In genomic region chr10:130696870-130697269, GRCh38 we compare ENCODE assay signal across 35 cellular contexts.
DNase-seq lines count a peak whose midpoint lies in the region; ATAC-seq, FAIRE-seq and TF ChIP-seq lines count a peak whose summit lies in the region.
"Had no signal": no experiment of that assay in that cellular context is flagged by ENCODE, and none has a peak within 500 bp of the region (broad histone marks: within the 10 kb centered on the region; RNA-seq: fewer than 3 reads in every experiment).

No MANE protein-coding gene starts in this region.

- peaks cover 20% of the 10 kb centered on the region for H3K36me3 Mint-ChIP-seq in endothelial cell (ENCODE audit: low read depth, unreplicated experiment)
- H3K36me3 Mint-ChIP-seq in type B pancreatic cell: no peaks in the 10 kb centered on the region
- H3K36me3 Mint-ChIP-seq: CD14-positive monocyte; CD4-positive, alpha-beta memory T cell; CD4-positive, CD25-positive, alpha-beta regulatory T cell; CD8-positive, alpha-beta memory T cell; CD8-positive, alpha-beta T cell had no signal

- H3K9me3 Mint-ChIP-seq in endothelial cell (ENCODE audit: unreplicated experiment) (peaks cover 54% of the 10 kb centered on the region), type B pancreatic cell (no peaks in the 10 kb centered on the region)
- H3K9me3 Mint-ChIP-seq: CD4-positive, alpha-beta T cell had no signal

- no peaks in the 10 kb centered on the region for H4K20me1 ChIP-seq in K562 (replicated peaks; ENCODE audit: control insufficient read depth, insufficient read depth, low read length)
- H4K20me1 ChIP-seq: BLaER1; BLaER1 treated with 17β-estradiol and CSF1 and Interleukin-3, amounts not matched to agents 10 nM and 100 nM had no signal

- H3K4me1 Mint-ChIP-seq in endothelial cell (ENCODE audit: unreplicated experiment) (no peaks in the 10 kb centered on the region), type B pancreatic cell (ENCODE audit: unreplicated experiment) (peaks cover 8% of the 10 kb centered on the region)
- H3K4me1 Mint-ChIP-seq: B cell; CD14-positive monocyte; CD4-positive, alpha-beta memory T cell; CD4-positive, CD25-positive, alpha-beta regulatory T cell; CD8-positive, alpha-beta memory T cell had no signal

- H3K4me1 ChIP-seq in K562 (replicated peaks in 1 of 2; ENCODE audit: control insufficient read depth in 2 of 2, insufficient read depth in 2 of 2, low read length in 2 of 2) (no peaks in the 10 kb centered on the region), left ventricle myocardium inferior (no peaks in the 10 kb centered on the region)
- H3K4me1 ChIP-seq: A549, BE2C, Caco-2 had no signal

- H3K9me1 ChIP-seq in K562 (ENCODE audit: control insufficient read depth, insufficient read depth, low read length): no peaks in the 10 kb centered on the region

- no peak for TF ChIP-seq EP300 in K562 (IDR thresholded peaks at IDR 0.05; ENCODE audit: low read length)

- H2AFZ ChIP-seq in K562 (ENCODE audit: low read depth, low read length): no peak overlapping the region

- peak overlapping the region; percentile 56 for H3K4me3 Mint-ChIP-seq in endothelial cell (ENCODE audit: unreplicated experiment)
- peak overlapping the region; percentile 36 for H3K4me3 Mint-ChIP-seq in type B pancreatic cell
- H3K4me3 Mint-ChIP-seq: B cell; CD14-positive monocyte; CD4-positive, alpha-beta memory T cell; CD4-positive, alpha-beta T cell; CD4-positive, CD25-positive, alpha-beta regulatory T cell; CD8-positive, alpha-beta memory T cell; CD8-positive, alpha-beta T cell had no signal

- no peak overlapping the region for H3K4me2 ChIP-seq in K562 (ENCODE audit: insufficient read depth, low read length)
- H3K4me2 ChIP-seq: A549; BLaER1; BLaER1 treated with 17β-estradiol and CSF1 and Interleukin-3, amounts not matched to agents 10 nM and 100 nM had no signal

- no peak overlapping the region for H3K9ac ChIP-seq in K562 (ENCODE audit: insufficient read depth in 1 of 2, low read depth in 2 of 2, low read length in 2 of 2)
- H3K9ac ChIP-seq: BLaER1; BLaER1 treated with 17β-estradiol and CSF1 and Interleukin-3, amounts not matched to agents 10 nM and 100 nM had no signal

- H3K36me3 ChIP-seq in K562 (ENCODE audit: control insufficient read depth, insufficient read depth, low read length) (no peaks in the 10 kb centered on the region), left ventricle myocardium inferior (no peaks in the 10 kb centered on the region)
- H3K36me3 ChIP-seq: BE2C; BLaER1; BLaER1 treated with 17β-estradiol and CSF1 and Interleukin-3, amounts not matched to agents 10 nM and 100 nM had no signal

- no peak for FAIRE-seq in K562 (lab: Jason Lieb, UNC)
- FAIRE-seq: A204.1, A549, D721Med had no signal

- TF ChIP-seq RAD21 in K562 (CRISPR knock-in tag; conservative IDR thresholded peaks at IDR 0.05 in 1 of 2, IDR thresholded peaks at IDR 0.05 in 1 of 2): no peak

- no peaks in the 10 kb centered on the region for H3K79me2 ChIP-seq in K562 (ENCODE audit: control insufficient read depth, insufficient read depth, low read length)

- POLR2A ChIA-PET in K562 (lab: Yijun Ruan, JAX): no interaction called here

- no peak for ATAC-seq in K562
- ATAC-seq: A549; CD8-positive, alpha-beta T cell had no signal

- CTCF ChIA-PET in K562 (lab: Yijun Ruan, JAX; ENCODE audit: low intra/inter-chr PET ratio): no interaction called here

- no peak overlapping the region for H3K4me3 ChIP-seq in K562
- H3K4me3 ChIP-seq in left ventricle myocardium inferior: no peak overlapping the region
- H3K4me3 ChIP-seq: A549; BLaER1; BLaER1 treated with 17β-estradiol and CSF1 and Interleukin-3, amounts not matched to agents 10 nM and 100 nM had no signal

- H3K9me3 ChIP-seq in K562 (replicated peaks; ENCODE audit: control insufficient read depth, insufficient read depth, low read depth, low read length) (no peaks in the 10 kb centered on the region), left ventricle myocardium inferior (replicated peaks) (no peaks in the 10 kb centered on the region)
- H3K9me3 ChIP-seq: A549, BE2C, BLaER1, Caco-2 had no signal

- H3K27ac Mint-ChIP-seq in endothelial cell (ENCODE audit: unreplicated experiment) (no peak overlapping the region), type B pancreatic cell (peak overlapping the region; percentile 46)
- H3K27ac Mint-ChIP-seq: B cell; CD4-positive, alpha-beta memory T cell; CD4-positive, alpha-beta T cell; CD8-positive, alpha-beta memory T cell; CD8-positive, alpha-beta T cell had no signal

- DNase-seq in K562 (ENCODE audit: extremely low read depth in 1 of 4, low spot score in 3 of 4) (no peak), endothelial cell (ENCODE audit: low spot score) (no peak), type B pancreatic cell (ENCODE audit: extremely low spot score, unreplicated experiment) (no peak), left ventricle myocardium inferior (no peak), head of caudate nucleus (no peak), A172 (ENCODE audit: low spot score) (no peak)
- DNase-seq: 8988T; ACHN; AML-193; BE2C; C1 segment of cervical spinal cord; Caco-2; Calu3; CD4-positive, alpha-beta memory T cell; CD4-positive, alpha-beta T cell; CD4-positive, CD25-positive, alpha-beta regulatory T cell; CD8-positive, alpha-beta memory T cell; CD8-positive, alpha-beta T cell; COR-L47; DMS 273 treated with DMSO at 0.1 percent for 48 hours; DMS153; DMS53; DMS79; DMS79 treated with DMSO at 0.1 percent for 48 hours; DND-41; EL had no signal

- TF ChIP-seq CTCF in K562 (IDR thresholded peaks at IDR 0.05 in 2 of 3, conservative IDR thresholded peaks at IDR 0.05 in 1 of 3; ENCODE audit: insufficient read depth in 2 of 3, low read depth in 1 of 3, low read length in 3 of 3) (no peak), endothelial cell (IDR thresholded peaks at IDR 0.05; ENCODE audit: unreplicated experiment) (no peak), type B pancreatic cell (conservative IDR thresholded peaks at IDR 0.05) (no peak), left ventricle myocardium inferior (IDR thresholded peaks at IDR 0.05; ENCODE audit: borderline replicate concordance) (no peak)

- WGBS in K562 (ENCODE audit: insufficient coverage, low coverage, missing lambda C conversion rate): 0% methylated on average over 8 of the region's 9 CpGs

- in situ Hi-C loops in K562 (cut with MboI): no loop called here

- H3K27me3 ChIP-seq in K562 (ENCODE audit: control insufficient read depth in 2 of 2, insufficient read depth in 2 of 2, low read length in 2 of 2): no peaks in the 10 kb centered on the region
- H3K27me3 ChIP-seq in left ventricle myocardium inferior (ENCODE audit: low read depth): peaks cover 71% of the 10 kb centered on the region
- H3K27me3 ChIP-seq: BE2C; BLaER1; BLaER1 treated with 17β-estradiol and CSF1 and Interleukin-3, amounts not matched to agents 10 nM and 100 nM had no signal

- intact Hi-C loops in K562 (cut with micrococcal nuclease) (no loop called here), left ventricle myocardium inferior (cut with micrococcal nuclease) (no loop called here), head of caudate nucleus (cut with DNase I) (no loop called here)

- no TSS peak for BruUV-seq in K562 (replicated peaks; lab: Mats Ljungman, UMichigan)

- no peak for TF ChIP-seq POLR2A in K562 (conservative IDR thresholded peaks at IDR 0.05)

- peaks cover 9% of the 10 kb centered on the region for H3K27me3 Mint-ChIP-seq in endothelial cell (ENCODE audit: unreplicated experiment)
- H3K27me3 Mint-ChIP-seq in type B pancreatic cell: peaks cover 12% of the 10 kb centered on the region
- H3K27me3 Mint-ChIP-seq: B cell; CD4-positive, alpha-beta T cell; CD4-positive, CD25-positive, alpha-beta regulatory T cell; CD8-positive, alpha-beta memory T cell had no signal

- no peak overlapping the region for H3K27ac ChIP-seq in K562 (ENCODE audit: extremely low read depth, low read depth, low read length)
- H3K27ac ChIP-seq in left ventricle myocardium inferior (replicated peaks): no peak overlapping the region
- H3K27ac ChIP-seq: 22Rv1; A549; BLaER1; BLaER1 treated with 17β-estradiol and CSF1 and Interleukin-3, amounts not matched to agents 10 nM and 100 nM; C4-2B had no signal

TF ChIP-seq in K562, 482 proteins besides CTCF, POLR2A, EP300 and RAD21 (continues in another document):
- TF ChIP-seq MTA2 (IDR thresholded peaks at IDR 0.05; ENCODE audit: low read depth) (no peak), GABPA (tag; conservative IDR thresholded peaks at IDR 0.05; ENCODE audit: low read depth) (peak; percentile 36; the same call in 1 of the 2 replicates), AFF1 (IDR thresholded peaks at IDR 0.05; ENCODE audit: low read depth in 1 of 2, partially characterized antibody in 2 of 2) (no peak), JUN (IDR thresholded peaks at IDR 0.05; ENCODE audit: borderline replicate concordance, low read depth, low read length) (no peak), JUN (CRISPR knock-in tag; IDR thresholded peaks at IDR 0.05; ENCODE audit: borderline replicate concordance) (no peak), TEAD4 (IDR thresholded peaks at IDR 0.05; ENCODE audit: low read length) (no peak), TEAD4 (CRISPR knock-in tag; IDR thresholded peaks at IDR 0.05; ENCODE audit: borderline replicate concordance) (no peak), NR2C1 (IDR thresholded peaks at IDR 0.05) (peak; percentile 83), NR2C1 (tag; IDR thresholded peaks at IDR 0.05) (peak; percentile 78)
